In genomic region chr1:35229587-35230360, GRCh38 we compare ENCODE assay signal across 1 cellular context.
TF ChIP-seq lines count a peak whose summit lies in the region.

No MANE protein-coding gene starts in this region.

TF ChIP-seq in GM12878, 131 proteins besides CTCF, POLR2A, EP300 and RAD21:
- TF ChIP-seq RAD51 (IDR thresholded peaks at IDR 0.05) (no peak), EED (IDR thresholded peaks at IDR 0.05; ENCODE audit: low read depth) (0 out of 2 replicates have a peak, but pooled peaks have one; percentile 35), POU2F2 (IDR thresholded peaks at IDR 0.05; ENCODE audit: borderline replicate concordance, low read depth, low read length) (peak; percentile 89; the same call in 2 of the 3 replicates), NFIC (IDR thresholded peaks at IDR 0.05; ENCODE audit: low read depth, low read length) (peak; percentile 13; the same call in 1 of the 2 replicates)
